Comparison of ENCODE assay signal across 15 cellular contexts in the genomic region with DNA sequence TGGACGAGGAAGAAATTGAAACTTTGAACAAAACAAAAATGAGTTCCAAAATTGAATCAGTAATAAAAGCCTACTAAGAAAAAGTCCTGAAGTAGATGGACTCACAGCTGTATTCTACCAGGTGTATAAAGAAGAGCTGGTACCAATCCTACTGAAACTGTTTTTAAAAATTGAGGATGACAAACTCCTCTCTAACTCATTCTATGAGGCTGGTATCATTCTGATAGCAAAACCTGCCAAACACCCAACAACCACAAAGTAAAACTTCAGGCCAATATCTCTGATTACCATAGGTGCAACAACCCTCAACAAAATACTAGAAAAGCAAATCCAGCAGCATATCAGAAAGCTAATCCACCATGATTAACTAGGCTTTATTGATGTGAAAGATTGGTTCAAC.
"Had no signal": no experiment of that assay in that cellular context is flagged by ENCODE, and none has a peak within 500 bp of the region (broad histone marks: within the 10 kb centered on the region; RNA-seq: fewer than 3 reads in every experiment).

No MANE protein-coding gene starts in this region.

- H3K36me3 ChIP-seq: heart right ventricle, neutrophil, right lobe of liver had no signal

- H3K4me1 ChIP-seq: heart right ventricle, psoas muscle, right lobe of liver had no signal

- H3K9me3 ChIP-seq: neutrophil, right lobe of liver had no signal

- H3K27me3 ChIP-seq: heart right ventricle, neutrophil, right lobe of liver had no signal

- H3K4me1 Mint-ChIP-seq: naive B cell had no signal

- H3K4me3 Mint-ChIP-seq: naive B cell had no signal

- ATAC-seq: esophagus mucosa, heart right ventricle, psoas muscle, right lobe of liver had no signal

- H3K4me3 ChIP-seq: heart right ventricle, psoas muscle, right lobe of liver had no signal

- H3K36me3 Mint-ChIP-seq: naive B cell had no signal

- H3K27ac Mint-ChIP-seq: naive B cell had no signal

- H3K27ac ChIP-seq: heart right ventricle, neutrophil, psoas muscle, right lobe of liver had no signal

- DNase-seq: effector memory CD4-positive, alpha-beta T cell; heart right ventricle; hypothalamus; kidney glomerular epithelial cell; mesendoderm; naive B cell; psoas muscle; retina; right lobe of liver; stimulated activated CD4-positive, alpha-beta T cell treated with anti-CD3 and anti-CD28 coated beads, Interleukin-2, amount 100 ng/mL, for 24 hours; stimulated activated CD4-positive, alpha-beta T cell treated with anti-CD3 and anti-CD28 coated beads, Interleukin-4, amount 100 ng/mL, for 4 hours; stimulated activated naive CD4-positive, alpha-beta T cell treated with Interleukin-2 at 50 U/mL for 16 hours; trophoblast cell had no signal
